ENCODE assay signal across 20 cellular contexts in the genomic region with DNA sequence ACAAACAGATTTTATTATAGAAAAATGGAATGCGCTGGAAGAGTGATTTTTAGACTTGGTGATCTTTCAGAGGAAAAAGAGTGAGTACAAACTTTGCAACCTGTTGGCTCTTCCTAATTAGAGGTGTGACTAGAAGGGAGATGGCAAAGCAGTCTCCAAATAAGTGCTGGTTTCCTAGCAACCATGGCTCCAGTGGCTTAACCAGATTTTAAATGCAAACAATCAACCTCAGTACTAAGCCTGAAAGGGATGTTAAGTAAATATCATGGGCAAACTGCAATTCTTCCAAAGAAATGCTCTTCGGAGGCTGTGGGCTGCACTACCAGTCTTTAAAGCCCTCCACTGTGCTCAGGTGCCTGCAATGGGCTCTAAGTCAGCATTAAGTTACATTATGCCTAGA.
DNase-seq lines count a peak whose midpoint lies in the region; TF ChIP-seq lines count a peak whose summit lies in the region.
"Had no signal": no experiment of that assay in that cellular context is flagged by ENCODE, and none has a peak within 500 bp of the region (broad histone marks: within the 10 kb centered on the region; RNA-seq: fewer than 3 reads in every experiment).

No MANE protein-coding gene starts in this region.

- H3K4me1 ChIP-seq in CD4-positive, alpha-beta memory T cell (ENCODE audit: insufficient read depth, low read length), result no peaks in the 10 kb centered on the region
- H3K4me1 ChIP-seq in testis (no peaks in the 10 kb centered on the region), ascending aorta (no peaks in the 10 kb centered on the region)
- H3K4me1 ChIP-seq: esophagus muscularis mucosa, SJSA1, uterus had no signal

- intact Hi-C loops in MCF 10A (cut with micrococcal nuclease), result no loop called here
- intact Hi-C loops in CD4-positive, alpha-beta memory T cell (cut with micrococcal nuclease), result no loop called here
- intact Hi-C loops in testis (cut with DNase I; ENCODE audit: low total_unique reads), result no loop called here
- intact Hi-C loops in ascending aorta (cut with DNase I), result no loop called here

- no peak overlapping the region for H3K27ac ChIP-seq in CD4-positive, alpha-beta memory T cell (ENCODE audit: low read depth, low read length)
- H3K27ac ChIP-seq in testis, result no peak overlapping the region
- no peak overlapping the region for H3K27ac ChIP-seq in ascending aorta
- H3K27ac ChIP-seq: esophagus muscularis mucosa, SJSA1, uterus had no signal

- H3K27me3 Mint-ChIP-seq in MCF 10A (ENCODE audit: insufficient read depth, unreplicated experiment), result no peaks in the 10 kb centered on the region
- H3K27me3 Mint-ChIP-seq in CD4-positive, alpha-beta memory T cell, result peaks cover 1% of the 10 kb centered on the region in 2 donors
- H3K27me3 Mint-ChIP-seq: brain; CD4-positive, CD25-positive, alpha-beta regulatory T cell had no signal

- no TSS peak for BruUV-seq in MCF 10A (replicated peaks; lab: Mats Ljungman, UMichigan)

- POLR2A ChIA-PET in MCF 10A (lab: Yijun Ruan, JAX), result no interaction called here
- POLR2A ChIA-PET in CD4-positive, alpha-beta memory T cell (lab: Charles Lee; ENCODE audit: partially characterized antibody), result no interaction called here

- DNase-seq in T47D (ENCODE audit: low read depth in 1 of 2, low spot score in 1 of 2) (peak; percentile 31 to 84), MCF 10A (ENCODE audit: unreplicated experiment) (no peak), NCI-H345 treated with DMSO at 0.1 percent for 48 hours (lab: John Stamatoyannopoulos, UW; ENCODE audit: unreplicated experiment) (peak; percentile 27), epithelial cell of esophagus (ENCODE audit: low read depth) (peak; percentile 9), anterior cingulate cortex (lab: John Stamatoyannopoulos, UW) (no peak), testis (no peak), ascending aorta (ENCODE audit: low spot score in 2 of 2) (no peak)
- DNase-seq in CD4-positive, alpha-beta memory T cell, result no peak
- DNase-seq: activated CD8-positive, alpha-beta memory T cell treated with anti-CD3 and anti-CD28 coated beads, Interleukin-2, amount 50 U/mL, for 48 hours; CD4-positive, CD25-positive, alpha-beta regulatory T cell; dermis blood vessel endothelial cell; glutamatergic neuron; KBM-7; mesenchymal stem cell; NCI-H2171; nephron progenitor cell; uterus had no signal

- H3K4me3 ChIP-seq in epithelial cell of esophagus (ENCODE audit: low read length) (no peak overlapping the region), testis (no peak overlapping the region), ascending aorta (no peak overlapping the region)
- H3K4me3 ChIP-seq in CD4-positive, alpha-beta memory T cell (ENCODE audit: low read length in 2 of 2), result no peak overlapping the region
- H3K4me3 ChIP-seq: esophagus muscularis mucosa, SJSA1, uterus had no signal

- no peaks in the 10 kb centered on the region for H3K9me3 ChIP-seq in CD4-positive, alpha-beta memory T cell (ENCODE audit: control insufficient read depth in 1 of 2, low read length in 2 of 2)
- no peaks in the 10 kb centered on the region for H3K9me3 ChIP-seq in testis
- no peaks in the 10 kb centered on the region for H3K9me3 ChIP-seq in ascending aorta
- H3K9me3 ChIP-seq: esophagus muscularis mucosa, SJSA1, uterus had no signal

- no peaks in the 10 kb centered on the region for H3K27me3 ChIP-seq in CD4-positive, alpha-beta memory T cell (ENCODE audit: insufficient read depth, low read length)
- H3K27me3 ChIP-seq in testis (no peaks in the 10 kb centered on the region), ascending aorta (no peaks in the 10 kb centered on the region)
- H3K27me3 ChIP-seq: esophagus muscularis mucosa, SJSA1, uterus had no signal

- no peak for TF ChIP-seq POLR2A in testis (IDR thresholded peaks at IDR 0.05)

- no peak overlapping the region for H3K27ac Mint-ChIP-seq in MCF 10A (ENCODE audit: low read depth, unreplicated experiment)
- no peak overlapping the region for H3K27ac Mint-ChIP-seq in CD4-positive, alpha-beta memory T cell
- H3K27ac Mint-ChIP-seq: brain; CD4-positive, CD25-positive, alpha-beta regulatory T cell; nephron progenitor cell had no signal

- CTCF ChIA-PET in MCF 10A (lab: Yijun Ruan, JAX), result no interaction called here
- CTCF ChIA-PET in CD4-positive, alpha-beta memory T cell (lab: Charles Lee; ENCODE audit: partially characterized antibody), result no interaction called here

- TF ChIP-seq CTCF in MCF 10A (IDR thresholded peaks at IDR 0.05; ENCODE audit: unreplicated experiment), result no peak
- no peak for TF ChIP-seq CTCF in epithelial cell of esophagus (IDR thresholded peaks at IDR 0.05; ENCODE audit: insufficient read depth, low read depth, low read length, missing control alignments)
- no peak for TF ChIP-seq CTCF in testis (IDR thresholded peaks at IDR 0.05)
- TF ChIP-seq CTCF in ascending aorta (IDR thresholded peaks at IDR 0.05), result no peak

- no peaks in the 10 kb centered on the region for H3K36me3 ChIP-seq in CD4-positive, alpha-beta memory T cell (ENCODE audit: insufficient read depth, low read length)
- H3K36me3 ChIP-seq in testis (ENCODE audit: low read depth, missing control alignments), result no peaks in the 10 kb centered on the region
- no peaks in the 10 kb centered on the region for H3K36me3 ChIP-seq in ascending aorta
- H3K36me3 ChIP-seq: esophagus muscularis mucosa, SJSA1, uterus had no signal

- H3K9me3 Mint-ChIP-seq in MCF 10A (ENCODE audit: unreplicated experiment), result no peaks in the 10 kb centered on the region
- H3K9me3 Mint-ChIP-seq in CD4-positive, alpha-beta memory T cell, result no peaks in the 10 kb centered on the region
- H3K9me3 Mint-ChIP-seq: brain, nephron progenitor cell had no signal

- H3K4me1 Mint-ChIP-seq in MCF 10A (ENCODE audit: insufficient read depth, unreplicated experiment), result no peaks in the 10 kb centered on the region
- no peaks in the 10 kb centered on the region for H3K4me1 Mint-ChIP-seq in CD4-positive, alpha-beta memory T cell
- H3K4me1 Mint-ChIP-seq: CD4-positive, CD25-positive, alpha-beta regulatory T cell had no signal

- WGBS in testis, 2 donors, result 88 to 93% methylated on average over 2 of the region's 2 CpGs

- H3K4me3 Mint-ChIP-seq in MCF 10A (ENCODE audit: unreplicated experiment), result no peak overlapping the region
- no peak overlapping the region for H3K4me3 Mint-ChIP-seq in CD4-positive, alpha-beta memory T cell
- H3K4me3 Mint-ChIP-seq: brain; CD4-positive, CD25-positive, alpha-beta regulatory T cell; nephron progenitor cell had no signal

- in situ Hi-C loops in T47D (cut with HindIII; ENCODE audit: low pct_unique_long_range_greater_than_20kb, low sequenced_read_pairs), result no loop called here

- H3K36me3 Mint-ChIP-seq in MCF 10A (ENCODE audit: insufficient read depth, unreplicated experiment), result no peaks in the 10 kb centered on the region
- no peaks in the 10 kb centered on the region for H3K36me3 Mint-ChIP-seq in CD4-positive, alpha-beta memory T cell
- H3K36me3 Mint-ChIP-seq: brain; CD4-positive, CD25-positive, alpha-beta regulatory T cell had no signal

Comparison
In these comparisons a context has a peak if more than half of its experiments do, and no peak if none do; other contexts are left out.
1. DNase-seq: peak in T47D (2 of 2), NCI-H345 treated with DMSO at 0.1 percent for 48 hours (single experiment) and epithelial cell of esophagus (single experiment); none in MCF 10A (single experiment), anterior cingulate cortex (0 of 58), CD4-positive, alpha-beta memory T cell (0 of 5), testis (single experiment) and ascending aorta (0 of 2).